Comparison of ENCODE assay signal across 8 cellular contexts in genomic region chr6:36595168-36595818, GRCh38. TPM values are rescaled to one million over a fixed set of nuclear protein-coding genes. Genes with fewer than 3 reads are reported as not detected.
A peak's percentile ranks its signal among the peaks of the same experiment; 100 is the strongest.
DNase-seq lines count a peak whose midpoint lies in the region; ATAC-seq and TF ChIP-seq lines count a peak whose summit lies in the region.

No MANE protein-coding gene starts in this region.

- H3K4me1 Mint-ChIP-seq in activated T-cell treated with anti-CD3 and anti-CD28 coated beads, Interleukin-2, amount 50 U/mL, for 72 hours (ENCODE audit: low read depth): peaks cover 58% of the 10 kb centered on the region
- peaks cover 55% of the 10 kb centered on the region for H3K4me1 Mint-ChIP-seq in stimulated activated naive CD8-positive, alpha-beta T cell treated with anti-CD3 and anti-CD28 coated beads, Interleukin-15, amount 100 ng/mL, for 72 hours

- peak in 1 of 2 donors; percentile 31 for DNase-seq in activated T-cell treated with anti-CD3 and anti-CD28 coated beads, Interleukin-2, amount 50 U/mL, for 72 hours
- no peak for DNase-seq in activated T-cell treated with anti-CD3 and anti-CD28 coated beads, Interleukin-2, amount 50 U/mL, for 48 hours
- DNase-seq in NOMO-1 treated with DMSO at 0.1 percent for 48 hours (lab: John Stamatoyannopoulos, UW; ENCODE audit: unreplicated experiment) (peak; percentile 17), breast epithelium (ENCODE audit: low spot score in 2 of 2) (peak in 1 of 2 donors; percentile 70), kidney tubule cell (ENCODE audit: low spot score) (peak; percentile 55)
- no peak for DNase-seq in stimulated activated naive CD8-positive, alpha-beta T cell treated with anti-CD3 and anti-CD28 coated beads, Interleukin-15, amount 100 ng/mL, for 72 hours

- no peaks in the 10 kb centered on the region for H3K9me3 ChIP-seq in breast epithelium

- peak overlapping the region; percentile 90 to 99 for H3K4me3 Mint-ChIP-seq in activated T-cell treated with anti-CD3 and anti-CD28 coated beads, Interleukin-2, amount 50 U/mL, for 72 hours
- peak overlapping the region; percentile 88 to 96 for H3K4me3 Mint-ChIP-seq in stimulated activated naive CD8-positive, alpha-beta T cell treated with anti-CD3 and anti-CD28 coated beads, Interleukin-15, amount 100 ng/mL, for 72 hours

- no peak for TF ChIP-seq POLR2A in breast epithelium (IDR thresholded peaks at IDR 0.05)

- no peaks in the 10 kb centered on the region for H3K27me3 Mint-ChIP-seq in activated T-cell treated with anti-CD3 and anti-CD28 coated beads, Interleukin-2, amount 50 U/mL, for 72 hours (ENCODE audit: low read depth)
- H3K27me3 Mint-ChIP-seq in stimulated activated naive CD8-positive, alpha-beta T cell treated with anti-CD3 and anti-CD28 coated beads, Interleukin-15, amount 100 ng/mL, for 72 hours: no peaks in the 10 kb centered on the region

- peak overlapping the region; percentile 97 to 100 for H3K27ac ChIP-seq in breast epithelium

- no peak for TF ChIP-seq CTCF in breast epithelium (IDR thresholded peaks at IDR 0.05)

- H3K27me3 ChIP-seq in breast epithelium: no peaks in the 10 kb centered on the region

- intact Hi-C loops in breast epithelium (cut with DNase I; ENCODE audit: low total_unique reads): no loop called here

- peaks cover 33 to 59% of the 10 kb centered on the region in 2 donors for H3K36me3 Mint-ChIP-seq in activated T-cell treated with anti-CD3 and anti-CD28 coated beads, Interleukin-2, amount 50 U/mL, for 72 hours (ENCODE audit: insufficient read depth in 2 of 2)

- H3K4me3 ChIP-seq in breast epithelium: peak overlapping the region; percentile 72 to 75 (median 73)

- H3K27ac Mint-ChIP-seq in activated T-cell treated with anti-CD3 and anti-CD28 coated beads, Interleukin-2, amount 50 U/mL, for 72 hours: peak overlapping the region; percentile 98
- peak overlapping the region; percentile 100 for H3K27ac Mint-ChIP-seq in stimulated activated naive CD8-positive, alpha-beta T cell treated with anti-CD3 and anti-CD28 coated beads, Interleukin-15, amount 100 ng/mL, for 72 hours

- H3K9me3 Mint-ChIP-seq in activated T-cell treated with anti-CD3 and anti-CD28 coated beads, Interleukin-2, amount 50 U/mL, for 72 hours: no peaks in the 10 kb centered on the region
- no peaks in the 10 kb centered on the region for H3K9me3 Mint-ChIP-seq in stimulated activated naive CD8-positive, alpha-beta T cell treated with anti-CD3 and anti-CD28 coated beads, Interleukin-15, amount 100 ng/mL, for 72 hours

- ATAC-seq in activated T-cell treated with anti-CD3 and anti-CD28 coated beads, Interleukin-2, amount 50 U/mL, for 72 hours (replicated peaks in 1 of 2): no peak
- no peak for ATAC-seq in stimulated activated naive CD8-positive, alpha-beta T cell treated with anti-CD3 and anti-CD28 coated beads, Interleukin-15, amount 100 ng/mL, for 72 hours
- ATAC-seq in HG02884 (IDR thresholded peaks at IDR 0.05; ENCODE audit: unreplicated experiment): no peak
- ATAC-seq in HG02678 (IDR thresholded peaks at IDR 0.05; ENCODE audit: unreplicated experiment): no peak

- peaks cover 6 to 18% of the 10 kb centered on the region in 2 donors for H3K4me1 ChIP-seq in breast epithelium

- no peaks in the 10 kb centered on the region for H3K36me3 ChIP-seq in breast epithelium

RNA-seq across cellular contexts. Expression of gene SRSF3, which starts 1.1 kb away (rescaled TPM):
- 100 to 1,000 TPM; 409 to 541 TPM for total RNA-seq in activated T-cell treated with anti-CD3 and anti-CD28 coated beads, Interleukin-2, amount 50 U/mL, for 72 hours
- 100 to 1,000 TPM; 163 to 425 (median 276) TPM for total RNA-seq in breast epithelium

RNA-seq across cellular contexts. Expression of gene STK38, which starts 48.0 kb away (rescaled TPM):
- total RNA-seq in activated T-cell treated with anti-CD3 and anti-CD28 coated beads, Interleukin-2, amount 50 U/mL, for 72 hours: 10 to 100 TPM; 30.7 to 34.4 TPM
- 10 to 100 TPM; 27.5 to 39.4 (median 31.4) TPM for total RNA-seq in breast epithelium

Comparison
In these comparisons a context has a peak if more than half of its experiments do, and no peak if none do; other contexts are left out.
1. DNase-seq: peak in NOMO-1 treated with DMSO at 0.1 percent for 48 hours (single experiment) and kidney tubule cell (single experiment); none in activated T-cell treated with anti-CD3 and anti-CD28 coated beads, Interleukin-2, amount 50 U/mL, for 48 hours (0 of 2) and stimulated activated naive CD8-positive, alpha-beta T cell treated with anti-CD3 and anti-CD28 coated beads, Interleukin-15, amount 100 ng/mL, for 72 hours (0 of 2).